ENCODE assay signal across 20 cellular contexts in the genomic region with DNA sequence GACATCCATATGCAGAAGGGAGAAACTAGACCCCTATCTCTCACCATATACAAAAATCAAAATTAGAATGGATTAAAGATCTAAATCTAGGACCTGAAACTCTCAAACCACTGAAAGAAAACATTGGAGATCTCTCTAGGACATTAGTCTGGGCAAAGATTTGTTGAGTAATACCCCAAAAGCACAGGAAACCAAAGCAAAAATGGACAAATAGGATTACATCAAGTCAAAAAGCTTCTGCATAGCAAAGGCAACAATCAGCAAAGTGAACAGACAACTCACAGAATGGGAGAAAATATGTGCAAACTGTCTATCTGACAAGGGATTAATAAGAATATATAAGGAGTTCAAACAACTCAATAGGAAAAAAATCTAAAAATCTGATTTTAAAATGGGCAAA.
"Had no signal": no experiment of that assay in that cellular context is flagged by ENCODE, and none has a peak within 500 bp of the region (broad histone marks: within the 10 kb centered on the region; RNA-seq: fewer than 3 reads in every experiment).

No MANE protein-coding gene starts in this region.

- DNase-seq: activated CD4-positive, alpha-beta memory T cell treated with anti-CD3 and anti-CD28 coated beads for 36 hours; activated CD4-positive, alpha-beta T cell treated with anti-CD3 and anti-CD28 coated beads, Interleukin-2, amount 10 ng/mL, durations not matched to agents 24 days and 14 days; activated CD4-positive, CD25-positive, alpha-beta regulatory T cell treated with anti-CD3 and anti-CD28 coated beads, Interleukin-2, amount 50 U/mL, for 72 hours; activated CD8-positive, alpha-beta memory T cell treated with anti-CD3 and anti-CD28 coated beads, Interleukin-2, amount 50 U/mL, for 4 hours; activated gamma-delta T cell treated with Interleukin-2 at 50 U/mL for 16 hours; activated naive CD4-positive, alpha-beta T cell treated with anti-CD3 and anti-CD28 coated beads, Interleukin-2, amount 50 U/mL, for 16 hours; activated T-cell treated with anti-CD3 and anti-CD28 coated beads, Interleukin-2, amount 50 U/mL, for 24 hours; effector memory CD4-positive, alpha-beta T cell; erythroblast; left ventricle myocardium inferior; ovary; small intestine; stimulated activated CD4-positive, alpha-beta T cell treated with anti-CD3 and anti-CD28 coated beads, Interleukin-4, amount 100 ng/mL, for 24 hours; T-helper 17 cell had no signal

- H3K27me3 ChIP-seq: neutrophil, ovary had no signal

- H3K36me3 ChIP-seq: left ventricle myocardium inferior, neutrophil, ovary, thoracic aorta had no signal

- H3K27ac ChIP-seq: left ventricle myocardium inferior, neutrophil, ovary, thoracic aorta had no signal

- H3K4me3 ChIP-seq: left ventricle myocardium inferior, lung, ovary, thoracic aorta had no signal

- ATAC-seq: activated T-helper 17 cell treated with anti-CD3 and anti-CD28 coated beads, Interleukin-2, amount 50 U/mL, for 72 hours; sciatic nerve; stimulated activated effector memory CD8-positive, alpha-beta T cell treated with anti-CD3 and anti-CD28 coated beads, Interleukin-12 subunit alpha, Interleukin-12 subunit beta, amount 100 ng/mL, for 72 hours; T-helper 17 cell had no signal

- H3K9me3 ChIP-seq: neutrophil, ovary, thoracic aorta had no signal
